8 cellular contexts compared by ENCODE assay signal in the genomic region with DNA sequence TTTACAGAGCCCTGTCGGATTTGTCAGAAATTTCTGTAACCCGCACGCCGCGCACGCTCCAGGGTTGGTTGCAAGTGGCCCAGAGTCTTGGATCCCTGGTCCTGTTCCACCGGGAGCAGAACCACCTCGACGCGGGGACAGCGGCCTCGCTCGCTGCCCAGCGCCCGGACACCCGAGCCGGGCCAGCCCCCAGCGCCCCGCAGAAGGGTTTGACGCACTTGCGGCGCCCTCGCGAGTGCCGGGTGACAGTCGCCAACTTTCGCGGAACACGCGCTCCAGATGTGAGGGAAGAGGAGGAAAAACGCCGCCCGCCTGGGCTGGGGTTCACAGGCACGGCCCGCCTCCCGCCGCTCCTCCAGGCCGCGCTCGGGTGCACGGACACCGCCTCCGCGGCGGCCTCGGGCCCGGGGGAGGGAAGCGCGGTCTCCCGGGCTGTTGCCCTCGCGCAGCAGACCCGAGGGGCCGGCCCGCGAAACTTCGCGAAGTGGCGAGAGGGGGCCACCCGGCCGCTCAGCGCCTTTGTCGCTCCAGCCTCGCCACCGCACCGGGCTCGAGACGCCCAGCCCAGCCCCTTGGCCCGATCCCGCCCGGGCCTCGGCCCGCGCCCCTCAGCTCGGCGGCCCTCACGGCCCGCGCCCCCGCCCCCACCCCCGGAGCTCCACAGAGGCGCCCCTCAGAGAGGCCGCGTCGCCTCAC. TPM values are rescaled to one million over a fixed set of nuclear protein-coding genes. Genes with fewer than 3 reads are reported as not detected.
A peak's percentile ranks its signal among the peaks of the same experiment; 100 is the strongest.
DNase-seq lines count a peak whose midpoint lies in the region; ATAC-seq and TF ChIP-seq lines count a peak whose summit lies in the region.

No MANE protein-coding gene starts in this region.

- no peaks in the 10 kb centered on the region for H3K27me3 ChIP-seq in endocrine pancreas (ENCODE audit: control insufficient read depth, insufficient read depth, low read length)

- no peaks in the 10 kb centered on the region for H3K9me3 Mint-ChIP-seq in Calu3 (ENCODE audit: low read depth, unreplicated experiment)

- no peak overlapping the region for H3K4me3 ChIP-seq in endocrine pancreas (ENCODE audit: control insufficient read depth, insufficient read depth, low read length)

- no peaks in the 10 kb centered on the region for H3K27me3 Mint-ChIP-seq in Calu3 (ENCODE audit: unreplicated experiment)

- peaks cover 25% of the 10 kb centered on the region for H3K36me3 Mint-ChIP-seq in Calu3 (ENCODE audit: insufficient read depth, unreplicated experiment)

- intact Hi-C loops in Calu3 (cut with micrococcal nuclease; ENCODE audit: unreplicated experiment) = no loop called here

- CTCF ChIA-PET in Calu3 (lab: Charles Lee) = interaction anchor here (0.6 to 1.0 kb wide), 9 partner anchors 12 to 326 kb away, joined by 3 to 7 read pairs (median 3); no protein-coding TSS in a partner anchor

- BruUV-seq in Calu3 (replicated peaks; lab: Mats Ljungman, UMichigan) = no TSS peak

- no peaks in the 10 kb centered on the region for H3K9me3 ChIP-seq in endocrine pancreas (ENCODE audit: control insufficient read depth, low read length)

- peak; percentile 38 for ATAC-seq in GM21360 (IDR thresholded peaks at IDR 0.05; ENCODE audit: unreplicated experiment)
- ATAC-seq in HG03571 (IDR thresholded peaks at IDR 0.05; ENCODE audit: unreplicated experiment) = peak; percentile 44

- H3K4me3 Mint-ChIP-seq in Calu3 (ENCODE audit: low read depth, unreplicated experiment) = peak overlapping the region; percentile 90

- peak overlapping the region; percentile 21 for H3K27ac Mint-ChIP-seq in Calu3 (ENCODE audit: unreplicated experiment)

- DNase-seq in Calu3 (peak; percentile 55), mesenteric fat pad (ENCODE audit: low spot score) (peak; percentile 90), NCI-H2081 treated with DMSO at 0.1 percent for 48 hours (lab: John Stamatoyannopoulos, UW) (no peak)
- DNase-seq in activated CD4-positive, alpha-beta T cell treated with anti-CD3 and anti-CD28 coated beads, Interleukin-2, amount 50 U/mL, for 1 hour = peak; percentile 27
- peak; percentile 50 for DNase-seq in stimulated activated CD8-positive, alpha-beta memory T cell treated with anti-CD3 and anti-CD28 coated beads, Interleukin-4, amount 100 ng/mL, for 48 hours

- peaks cover 3% of the 10 kb centered on the region for H3K4me1 ChIP-seq in endocrine pancreas (ENCODE audit: control insufficient read depth, insufficient read depth, low read length)

- H3K4me1 Mint-ChIP-seq in Calu3 (ENCODE audit: low read depth, unreplicated experiment) = peaks cover 23% of the 10 kb centered on the region

- no peaks in the 10 kb centered on the region for H3K36me3 ChIP-seq in endocrine pancreas (ENCODE audit: control insufficient read depth, insufficient read depth, low read length)

- TF ChIP-seq CTCF in Calu3 (IDR thresholded peaks at IDR 0.05; ENCODE audit: unreplicated experiment) = no peak

- H3K9ac ChIP-seq in endocrine pancreas (ENCODE audit: control insufficient read depth, insufficient read depth, low read length) = peak overlapping the region; percentile 69

RNA-seq across cellular contexts. Expression of a gene that starts 0.5 kb away (rescaled TPM):
- total RNA-seq in Calu3 (2022) = 45.7 and 48.7 TPM in 2 replicates
- total RNA-seq in mesenteric fat pad = 33.8 TPM
